In the genomic region with DNA sequence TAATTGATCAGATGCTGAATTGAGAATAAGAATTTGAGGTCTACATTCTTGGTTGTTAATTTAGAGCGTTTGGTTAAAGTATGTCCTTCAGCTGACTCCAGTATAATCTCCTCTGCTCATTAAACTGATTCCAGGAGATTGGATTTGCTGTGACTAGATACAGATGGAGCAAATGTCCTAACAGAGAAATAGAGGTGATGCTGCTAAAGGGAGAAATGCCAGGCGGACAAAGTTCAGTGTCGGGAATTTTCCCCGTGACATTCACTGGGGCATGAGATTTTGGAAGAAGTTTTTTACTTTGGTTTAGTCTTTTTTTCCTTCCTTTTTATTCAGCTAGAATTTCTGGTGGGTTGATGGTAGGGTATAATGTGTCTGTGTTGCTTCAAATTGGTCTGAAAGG, we compare ENCODE assay signal across 20 cellular contexts.
"Had no signal": no experiment of that assay in that cellular context is flagged by ENCODE, and none has a peak within 500 bp of the region (broad histone marks: within the 10 kb centered on the region; RNA-seq: fewer than 3 reads in every experiment).

No MANE protein-coding gene starts in this region.

- H3K9me3 ChIP-seq: spleen, thyroid gland had no signal

- H3K27me3 Mint-ChIP-seq: brain; naive thymus-derived CD4-positive, alpha-beta T cell; progenitor cell of endocrine pancreas had no signal

- H3K4me3 ChIP-seq: spleen, thyroid gland had no signal

- ATAC-seq: activated T-cell treated with anti-CD3 and anti-CD28 coated beads, Interleukin-2, amount 50 U/mL, for 4 hours; esophagus mucosa; naive thymus-derived CD4-positive, alpha-beta T cell; stimulated activated naive CD8-positive, alpha-beta T cell treated with anti-CD3 and anti-CD28 coated beads, Interleukin-15, Interleukin-2, amounts not matched to agents 100 U/mL and 50 U/mL, for 24 hours had no signal

- DNase-seq: activated CD8-positive, alpha-beta memory T cell treated with anti-CD3 and anti-CD28 coated beads, Interleukin-2, amount 50 U/mL, for 48 hours; activated naive CD4-positive, alpha-beta T cell treated with anti-CD3 and anti-CD28 coated beads for 36 hours; activated T-cell treated with anti-CD3 and anti-CD28 coated beads, Interleukin-2, amount 50 U/mL, for 4 hours; aorta; caudate nucleus; dermis blood vessel endothelial cell; effector CD8-positive, alpha-beta T cell; foreskin melanocyte; glutamatergic neuron; hippocampal formation; naive thymus-derived CD4-positive, alpha-beta T cell; retina; spleen; stimulated activated CD4-positive, alpha-beta T cell treated with anti-CD3 and anti-CD28 coated beads, Interleukin-4, amount 100 ng/mL, for 24 hours; stimulated activated naive CD8-positive, alpha-beta T cell treated with anti-CD3 and anti-CD28 coated beads, Interleukin-15, Interleukin-2, amounts not matched to agents 100 U/mL and 50 U/mL, for 24 hours; T-helper 1 cell; thyroid gland had no signal

- H3K4me1 ChIP-seq: thyroid gland had no signal

- H3K9me3 Mint-ChIP-seq: activated naive CD4-positive, alpha-beta T cell treated with anti-CD3 and anti-CD28 coated beads for 36 hours; activated T-cell treated with anti-CD3 and anti-CD28 coated beads, Interleukin-2, amount 50 U/mL, for 4 hours; brain; naive thymus-derived CD4-positive, alpha-beta T cell had no signal

- H3K27me3 ChIP-seq: spleen, thyroid gland had no signal

- H3K27ac ChIP-seq: spleen, thyroid gland had no signal

- H3K27ac Mint-ChIP-seq: activated naive CD4-positive, alpha-beta T cell treated with anti-CD3 and anti-CD28 coated beads for 36 hours; progenitor cell of endocrine pancreas had no signal

- H3K4me3 Mint-ChIP-seq: activated naive CD4-positive, alpha-beta T cell treated with anti-CD3 and anti-CD28 coated beads for 36 hours; activated T-cell treated with anti-CD3 and anti-CD28 coated beads, Interleukin-2, amount 50 U/mL, for 4 hours; brain; naive thymus-derived CD4-positive, alpha-beta T cell had no signal
